10 cellular contexts compared by ENCODE assay signal in genomic region chr1:87644500-87645245, GRCh38.
A peak's percentile ranks its signal among the peaks of the same experiment; 100 is the strongest.
DNase-seq lines count a peak whose midpoint lies in the region; ATAC-seq, FAIRE-seq and TF ChIP-seq lines count a peak whose summit lies in the region.
"Had no signal": no experiment of that assay in that cellular context is flagged by ENCODE, and none has a peak within 500 bp of the region (broad histone marks: within the 10 kb centered on the region; RNA-seq: fewer than 3 reads in every experiment).

No MANE protein-coding gene starts in this region.

- H3K4me3 ChIP-seq in astrocyte of the spinal cord (ENCODE audit: low read depth, low read length) (no peak overlapping the region), mesendoderm (ENCODE audit: low read length) (no peak overlapping the region), BE2C (ENCODE audit: low read depth, low read length) (no peak overlapping the region)

- no peak overlapping the region for H3K18ac ChIP-seq in mesendoderm (ENCODE audit: low read length)

- peaks cover 7% of the 10 kb centered on the region for H3K4me1 ChIP-seq in mesendoderm (ENCODE audit: control insufficient read depth, low read depth, low read length)
- no peaks in the 10 kb centered on the region for H3K4me1 ChIP-seq in BE2C

- H3K27me3 ChIP-seq in mesendoderm (ENCODE audit: insufficient read depth, low read length, poor library complexity) = no peaks in the 10 kb centered on the region
- H3K27me3 ChIP-seq in BE2C = no peaks in the 10 kb centered on the region

- DNase-seq in AG20443 (ENCODE audit: low spot score) (peak; percentile 50), HT1080 (ENCODE audit: low read depth) (peak; percentile 60), astrocyte of the spinal cord (ENCODE audit: low read depth, low spot score) (peak; percentile 62), mesendoderm (peak; percentile 75), GM12891 (ENCODE audit: insufficient read length, low spot score) (no peak), BE2C (no peak)
- no peak for DNase-seq in activated CD4-positive, CD25-positive, alpha-beta regulatory T cell treated with anti-CD3 and anti-CD28 coated beads, Interleukin-2, amount 50 U/mL, for 72 hours
- DNase-seq: activated CD4-positive, alpha-beta memory T cell treated with anti-CD3 and anti-CD28 coated beads for 36 hours; stimulated activated CD4-positive, alpha-beta T cell treated with anti-CD3 and anti-CD28 coated beads, Interleukin-4, amount 100 ng/mL, for 24 hours had no signal

- no peak overlapping the region for H2AK5ac ChIP-seq in mesendoderm (ENCODE audit: low read length)

- H3K79me2 ChIP-seq in mesendoderm (ENCODE audit: control insufficient read depth, insufficient read depth, low read length) = no peaks in the 10 kb centered on the region

- H3K9ac ChIP-seq in mesendoderm (ENCODE audit: low read length) = no peak overlapping the region

- H4K8ac ChIP-seq in mesendoderm (ENCODE audit: low read depth, low read length) = no peak overlapping the region

- TF ChIP-seq CTCF in astrocyte of the spinal cord (IDR thresholded peaks at IDR 0.05; ENCODE audit: low read depth, low read length) (no peak), BE2C (IDR thresholded peaks at IDR 0.05; ENCODE audit: low read depth, low read length) (no peak)

- ATAC-seq in HG02678 (IDR thresholded peaks at IDR 0.05; ENCODE audit: unreplicated experiment) = no peak

- no peak overlapping the region for H3K56ac ChIP-seq in mesendoderm (ENCODE audit: low read length)

- no peak for TF ChIP-seq POLR2A in GM12891 (IDR thresholded peaks at IDR 0.05; ENCODE audit: low read depth, low read length)

- H2BK15ac ChIP-seq in mesendoderm (replicated peaks; ENCODE audit: low read depth) = no peak overlapping the region

- in situ Hi-C loops in astrocyte of the spinal cord (cut with HindIII; ENCODE audit: low sequenced_read_pairs) = no loop called here

- no peak for FAIRE-seq in GM12891 (lab: Jason Lieb, UNC)

- H2BK120ac ChIP-seq in mesendoderm (ENCODE audit: low read depth, low read length) = no peak overlapping the region

- H3K36me3 ChIP-seq in mesendoderm (ENCODE audit: control insufficient read depth, insufficient read depth, low read length) (no peaks in the 10 kb centered on the region), BE2C (no peaks in the 10 kb centered on the region)

- no peak overlapping the region for H4K5ac ChIP-seq in mesendoderm (ENCODE audit: low read length)

- H3K27ac ChIP-seq in mesendoderm (ENCODE audit: low read depth, low read length) = no peak overlapping the region

- H3K23ac ChIP-seq in mesendoderm (ENCODE audit: low read length) = no peak overlapping the region

- H3K4me2 ChIP-seq in mesendoderm (ENCODE audit: low read length) = no peak overlapping the region

- no peak overlapping the region for H3K4ac ChIP-seq in mesendoderm (ENCODE audit: low read depth, low read length)

- H3K79me1 ChIP-seq in mesendoderm (ENCODE audit: low read length) = no peaks in the 10 kb centered on the region

- H2BK5ac ChIP-seq in mesendoderm (ENCODE audit: low read length) = no peak overlapping the region

- H3K9me3 ChIP-seq in BE2C = no peaks in the 10 kb centered on the region

- WGBS in mesendoderm (ENCODE audit: extremely low coverage, insufficient coverage, low lambda C conversion rate) = no CpG with 5 or more reads among the region's 8 CpGs

TF ChIP-seq in GM12891, 5 proteins besides CTCF, POLR2A, EP300 and RAD21:
- no peak for TF ChIP-seq SPI1 (IDR thresholded peaks at IDR 0.05; ENCODE audit: low read depth, low read length)
- TF ChIP-seq POLR2AphosphoS5 (IDR thresholded peaks at IDR 0.05; ENCODE audit: low read depth, low read length) = no peak
- TF ChIP-seq POU2F2 (IDR thresholded peaks at IDR 0.05; ENCODE audit: low read depth, low read length) = no peak
- no peak for TF ChIP-seq PAX5 (IDR thresholded peaks at IDR 0.05; ENCODE audit: insufficient read depth, low read length, severe bottlenecking)
- TF ChIP-seq TAF1 (IDR thresholded peaks at IDR 0.05; ENCODE audit: low read depth, low read length) = no peak

Comparison
In these comparisons a context has a peak if more than half of its experiments do, and no peak if none do; other contexts are left out.
1. DNase-seq: peak in AG20443 (single experiment), HT1080 (single experiment), astrocyte of the spinal cord (single experiment) and mesendoderm (single experiment); none in activated CD4-positive, CD25-positive, alpha-beta regulatory T cell treated with anti-CD3 and anti-CD28 coated beads, Interleukin-2, amount 50 U/mL, for 72 hours (single experiment), GM12891 (single experiment) and BE2C (single experiment).